Comparison of ENCODE assay signal across 16 cellular contexts in the genomic region with DNA sequence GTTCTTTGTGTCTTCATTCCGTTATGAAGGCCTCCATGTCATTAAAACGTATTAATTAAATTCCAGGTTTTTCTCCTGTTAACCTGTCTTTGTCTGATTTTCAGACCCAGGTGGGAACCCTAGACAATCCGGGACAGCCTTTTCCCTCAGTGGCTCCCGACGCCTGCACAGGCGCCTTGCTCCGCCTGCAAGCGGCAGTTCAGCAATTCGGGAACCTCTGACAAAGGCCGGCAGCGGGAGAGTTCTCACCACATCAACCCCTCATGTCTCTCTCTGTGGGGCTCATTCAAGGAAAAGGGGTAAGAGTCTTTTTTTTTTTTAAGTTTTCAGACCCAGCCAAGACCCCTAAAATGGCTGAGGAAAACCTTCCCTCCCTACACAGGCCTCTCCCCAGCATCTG.
A peak's percentile ranks its signal among the peaks of the same experiment; 100 is the strongest.
DNase-seq lines count a peak whose midpoint lies in the region; ATAC-seq and TF ChIP-seq lines count a peak whose summit lies in the region.
"Had no signal": no experiment of that assay in that cellular context is flagged by ENCODE, and none has a peak within 500 bp of the region (broad histone marks: within the 10 kb centered on the region; RNA-seq: fewer than 3 reads in every experiment).

No MANE protein-coding gene starts in this region.

- H3K27ac Mint-ChIP-seq in brain (peak overlapping the region in 4 of 5 experiments; percentile 38 to 78 (median 66)), chondrocyte (ENCODE audit: unreplicated experiment) (no peak overlapping the region)
- H3K27ac Mint-ChIP-seq: CD4-positive, CD25-positive, alpha-beta regulatory T cell had no signal

- peak; percentile 50 for DNase-seq in chondrocyte (ENCODE audit: low spot score)
- peak; percentile 41 for DNase-seq in posterior vena cava (ENCODE audit: low spot score)
- peak; percentile 31 for DNase-seq in upper lobe of right lung
- no peak for DNase-seq in COLO668 (lab: John Stamatoyannopoulos, UW; ENCODE audit: unreplicated experiment)
- DNase-seq: ACHN; BE2C; C1 segment of cervical spinal cord; CD4-positive, CD25-positive, alpha-beta regulatory T cell; DMS 273 treated with DMSO at 0.1 percent for 48 hours; DMS53; DND-41; EL had no signal

- H3K36me3 ChIP-seq in upper lobe of right lung = no peaks in the 10 kb centered on the region
- H3K36me3 ChIP-seq: BE2C, HAP-1 had no signal

- H3K9me3 Mint-ChIP-seq in brain (peaks cover 0 to 66% (median 20%) of the 10 kb centered on the region in 5 experiments), chondrocyte (ENCODE audit: low read depth) (peaks cover 10% of the 10 kb centered on the region)

- intact Hi-C loops in posterior vena cava (cut with DNase I) (no loop called here), upper lobe of right lung (cut with DNase I) (no loop called here)

- peaks cover 7% of the 10 kb centered on the region for H3K27me3 ChIP-seq in upper lobe of right lung

- no peak overlapping the region for H3K4me3 ChIP-seq in upper lobe of right lung
- H3K4me3 ChIP-seq: GM12878, HAP-1 had no signal

- peaks cover 9% of the 10 kb centered on the region for H3K27me3 Mint-ChIP-seq in brain
- peaks cover 19% of the 10 kb centered on the region for H3K27me3 Mint-ChIP-seq in chondrocyte (ENCODE audit: low read depth)

- H3K9me3 ChIP-seq in upper lobe of right lung = no peaks in the 10 kb centered on the region
- H3K9me3 ChIP-seq: BE2C had no signal

- no peak overlapping the region for H3K4me3 Mint-ChIP-seq in brain
- no peak overlapping the region for H3K4me3 Mint-ChIP-seq in chondrocyte (ENCODE audit: unreplicated experiment)
- H3K4me3 Mint-ChIP-seq: CD4-positive, CD25-positive, alpha-beta regulatory T cell had no signal

- TF ChIP-seq CTCF in brain (conservative IDR thresholded peaks at IDR 0.05) (no peak), chondrocyte (IDR thresholded peaks at IDR 0.05) (no peak), upper lobe of right lung (IDR thresholded peaks at IDR 0.05) (no peak)

- no peak for ATAC-seq in upper lobe of right lung
- no peak for ATAC-seq in HG03571 (IDR thresholded peaks at IDR 0.05; ENCODE audit: unreplicated experiment)
- ATAC-seq: GM12878 had no signal

- peaks cover 51% of the 10 kb centered on the region for H3K4me1 Mint-ChIP-seq in brain
- H3K4me1 Mint-ChIP-seq in chondrocyte (ENCODE audit: low read depth) = no peaks in the 10 kb centered on the region

- no peaks in the 10 kb centered on the region for H3K4me1 ChIP-seq in upper lobe of right lung
- H3K4me1 ChIP-seq: BE2C had no signal

- no peak overlapping the region for H3K27ac ChIP-seq in upper lobe of right lung

- H3K36me3 Mint-ChIP-seq in brain (no peaks in the 10 kb centered on the region), chondrocyte (ENCODE audit: low read depth) (no peaks in the 10 kb centered on the region)
- H3K36me3 Mint-ChIP-seq: CD4-positive, CD25-positive, alpha-beta regulatory T cell had no signal
